ENCODE assay signal across 14 cellular contexts in genomic region chr1:33986389-33987095, GRCh38.
DNase-seq lines count a peak whose midpoint lies in the region; ATAC-seq, FAIRE-seq and TF ChIP-seq lines count a peak whose summit lies in the region.
"Had no signal": no experiment of that assay in that cellular context is flagged by ENCODE, and none has a peak within 500 bp of the region (broad histone marks: within the 10 kb centered on the region; RNA-seq: fewer than 3 reads in every experiment).

No MANE protein-coding gene starts in this region.

- peak overlapping the region; percentile 32; the same call in 1 of the 2 replicates for H3K27ac Mint-ChIP-seq in HFFc6
- no peak overlapping the region for H3K27ac Mint-ChIP-seq in naive thymus-derived CD8-positive, alpha-beta T cell
- H3K27ac Mint-ChIP-seq: activated T-helper 1 cell treated with anti-CD3 and anti-CD28 coated beads, Interleukin-12 subunit alpha, Interleukin-12 subunit beta, Interleukin-2, Interleukin-4 antibody, amounts not matched to agents 30 ng/mL and 10 ng/mL and 1 ng/mL, durations not matched to agents 14 hours and 24 hours and 36 hours had no signal

- H3K9me3 Mint-ChIP-seq in HFFc6 = peaks cover 13% of the 10 kb centered on the region
- no peaks in the 10 kb centered on the region for H3K9me3 Mint-ChIP-seq in naive thymus-derived CD8-positive, alpha-beta T cell
- H3K9me3 Mint-ChIP-seq: activated T-helper 1 cell treated with anti-CD3 and anti-CD28 coated beads, Interleukin-12 subunit alpha, Interleukin-12 subunit beta, Interleukin-2, Interleukin-4 antibody, amounts not matched to agents 30 ng/mL and 10 ng/mL and 1 ng/mL, durations not matched to agents 14 hours and 24 hours and 36 hours had no signal

- intact Hi-C loops in colonic mucosa (cut with DNase I) = no loop called here
- intact Hi-C loops in tibial artery (cut with DNase I; ENCODE audit: low total_unique reads) = no loop called here

- H3K9ac ChIP-seq in colonic mucosa (ENCODE audit: low read depth in 2 of 2, low read length in 2 of 2) = no peak overlapping the region

- no peak overlapping the region for H3K27ac ChIP-seq in colonic mucosa
- H3K27ac ChIP-seq in tibial artery = peak overlapping the region; percentile 62 to 70
- H3K27ac ChIP-seq: suprapubic skin had no signal

- DNase-seq in HFFc6 = peak; percentile 59
- peak; percentile 19 for DNase-seq in colonic mucosa
- no peak for DNase-seq in left lobe of liver (ENCODE audit: low spot score)
- DNase-seq in tibial artery = peak; percentile 80 to 92
- no peak for DNase-seq in naive thymus-derived CD8-positive, alpha-beta T cell
- no peak for DNase-seq in GM12891 (ENCODE audit: insufficient read length, low spot score)
- no peak for DNase-seq in activated gamma-delta T cell (lab: John Stamatoyannopoulos, UW)
- DNase-seq: dermis blood vessel endothelial cell, DMS79, NCI-H1930, PC-3 had no signal

- POLR2A ChIA-PET in naive thymus-derived CD8-positive, alpha-beta T cell (lab: Charles Lee) = no interaction called here

- no peak overlapping the region for H3K4me3 Mint-ChIP-seq in HFFc6
- H3K4me3 Mint-ChIP-seq in naive thymus-derived CD8-positive, alpha-beta T cell = no peak overlapping the region
- H3K4me3 Mint-ChIP-seq: activated T-helper 1 cell treated with anti-CD3 and anti-CD28 coated beads, Interleukin-12 subunit alpha, Interleukin-12 subunit beta, Interleukin-2, Interleukin-4 antibody, amounts not matched to agents 30 ng/mL and 10 ng/mL and 1 ng/mL, durations not matched to agents 14 hours and 24 hours and 36 hours had no signal

- no peaks in the 10 kb centered on the region for H3K27me3 Mint-ChIP-seq in HFFc6 (ENCODE audit: insufficient read depth)
- H3K27me3 Mint-ChIP-seq in naive thymus-derived CD8-positive, alpha-beta T cell = peaks cover 8 to 30% (median 21%) of the 10 kb centered on the region in 5 donors

- ATAC-seq in left lobe of liver = peak; percentile 32
- no peak for ATAC-seq in naive thymus-derived CD8-positive, alpha-beta T cell
- ATAC-seq: PC-3 had no signal

- H3K36me3 ChIP-seq in colonic mucosa (no peaks in the 10 kb centered on the region), tibial artery (no peaks in the 10 kb centered on the region)
- H3K36me3 ChIP-seq: suprapubic skin had no signal

- H3K4me1 ChIP-seq in colonic mucosa (no peaks in the 10 kb centered on the region), tibial artery (peaks cover 0 to 33% (median 22%) of the 10 kb centered on the region in 4 donors)

- H3K36me3 Mint-ChIP-seq in HFFc6 (ENCODE audit: low read depth) = peaks cover 5% of the 10 kb centered on the region; the same call in 1 of the 2 replicates
- no peaks in the 10 kb centered on the region for H3K36me3 Mint-ChIP-seq in naive thymus-derived CD8-positive, alpha-beta T cell

- H3K27me3 ChIP-seq in colonic mucosa (no peaks in the 10 kb centered on the region), tibial artery (no peaks in the 10 kb centered on the region)

- peaks cover 16% of the 10 kb centered on the region; the same call in 1 of the 2 replicates for H3K4me1 Mint-ChIP-seq in HFFc6 (ENCODE audit: low read depth)
- H3K4me1 Mint-ChIP-seq in naive thymus-derived CD8-positive, alpha-beta T cell = peaks cover 0 to 2% (median 0%) of the 10 kb centered on the region in 4 donors

- H3K4me3 ChIP-seq in colonic mucosa = no peak overlapping the region
- no peak overlapping the region for H3K4me3 ChIP-seq in tibial artery
- H3K4me3 ChIP-seq: suprapubic skin had no signal

- no peak for TF ChIP-seq POLR2A in GM12891 (IDR thresholded peaks at IDR 0.05; ENCODE audit: low read depth, low read length)

- TF ChIP-seq CTCF in HFFc6 (IDR thresholded peaks at IDR 0.05) = no peak
- no peak for TF ChIP-seq CTCF in colonic mucosa (IDR thresholded peaks at IDR 0.05)
- no peak for TF ChIP-seq CTCF in tibial artery (IDR thresholded peaks at IDR 0.05)

- H3K9me3 ChIP-seq in colonic mucosa = no peaks in the 10 kb centered on the region
- H3K9me3 ChIP-seq in tibial artery = no peaks in the 10 kb centered on the region
- H3K9me3 ChIP-seq: suprapubic skin had no signal

- FAIRE-seq in GM12891 (lab: Jason Lieb, UNC) = no peak
- FAIRE-seq: TTC549 had no signal

TF ChIP-seq in GM12891, 5 proteins besides CTCF, POLR2A, EP300 and RAD21:
- TF ChIP-seq SPI1 (IDR thresholded peaks at IDR 0.05; ENCODE audit: low read depth, low read length) (no peak), POU2F2 (IDR thresholded peaks at IDR 0.05; ENCODE audit: low read depth, low read length) (no peak), POLR2AphosphoS5 (IDR thresholded peaks at IDR 0.05; ENCODE audit: low read depth, low read length) (no peak), TAF1 (IDR thresholded peaks at IDR 0.05; ENCODE audit: low read depth, low read length) (no peak), PAX5 (IDR thresholded peaks at IDR 0.05; ENCODE audit: insufficient read depth, low read length, severe bottlenecking) (no peak)
TF ChIP-seq in GM12891: peak in this region for 0.

Comparison
In these comparisons a context has a peak if more than half of its experiments do, and no peak if none do; other contexts are left out.
1. DNase-seq: peak in HFFc6 (single experiment), colonic mucosa (single experiment) and tibial artery (2 of 2); none in left lobe of liver (single experiment), naive thymus-derived CD8-positive, alpha-beta T cell (0 of 10), GM12891 (single experiment) and activated gamma-delta T cell (single experiment).